8 cellular contexts compared by ENCODE assay signal in the genomic region with DNA sequence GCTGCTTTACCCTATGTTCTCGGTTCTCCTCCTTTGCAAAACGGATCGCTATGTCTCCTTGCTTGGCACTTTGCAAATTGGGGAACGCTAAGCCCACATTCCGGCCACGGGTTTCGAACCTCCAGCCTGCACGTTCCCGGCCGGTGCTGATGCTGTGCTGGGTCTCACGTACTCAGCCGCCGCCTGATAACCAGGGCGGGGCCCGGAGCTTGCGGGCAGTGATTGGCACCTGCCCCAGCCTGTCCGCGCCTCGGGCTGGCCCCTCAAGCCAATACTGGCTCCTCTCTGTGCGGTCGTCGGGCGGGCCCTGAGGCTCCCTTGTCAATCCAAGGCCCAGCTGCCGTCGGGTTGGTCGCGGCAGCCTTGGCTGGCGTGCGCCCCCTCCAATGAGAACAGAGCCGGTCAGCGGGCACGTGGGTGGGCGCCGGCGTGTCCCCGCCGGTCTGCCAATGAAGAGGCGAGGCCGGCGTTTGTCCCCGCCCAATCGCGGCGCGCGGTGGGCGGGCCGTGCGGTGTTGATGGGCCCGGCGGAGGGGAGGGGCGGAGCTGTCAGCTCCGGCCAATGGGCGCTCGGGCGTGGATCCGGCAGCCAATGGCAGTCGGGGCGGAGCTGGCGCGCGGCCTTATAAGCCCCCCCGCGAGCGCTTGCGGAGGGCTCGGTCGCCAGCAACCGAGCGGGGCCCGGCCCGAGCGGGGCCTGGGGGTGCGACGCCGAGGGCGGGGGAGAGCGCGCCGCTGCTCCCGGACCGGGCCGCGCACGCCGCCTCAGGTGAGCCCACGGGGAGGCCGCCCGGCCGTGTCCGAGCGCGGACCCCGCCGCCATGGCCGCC.
A peak's percentile ranks its signal among the peaks of the same experiment; 100 is the strongest.
DNase-seq lines count a peak whose midpoint lies in the region; ATAC-seq, FAIRE-seq and TF ChIP-seq lines count a peak whose summit lies in the region.

A gene (plus strand): TSS at position 652 of the 830 bp plus-strand sequence. CDS start 63,778 bp downstream, outside the sequence.

- H3K36me3 Mint-ChIP-seq in nephron progenitor cell (ENCODE audit: low read depth) = peaks cover 23% of the 10 kb centered on the region

- peak within 1 kb of the TSS; percentile 99 for H3K4me3 Mint-ChIP-seq in nephron progenitor cell
- peak within 1 kb of the TSS; percentile 88 to 97 for H3K4me3 Mint-ChIP-seq in stimulated activated naive CD8-positive, alpha-beta T cell treated with anti-CD3 and anti-CD28 coated beads, Interleukin-15, amount 100 ng/mL, for 72 hours

- DNase-seq in EL (peak; percentile 99), H54 (ENCODE audit: insufficient read length, low spot score) (peak; percentile 97), fibroblast of pulmonary artery (ENCODE audit: low read depth) (peak; percentile 100), nephron progenitor cell (peak; percentile 98)
- peak; percentile 99 for DNase-seq in activated T-helper 9 cell treated with anti-CD3 and anti-CD28 coated beads, Interleukin-2, amount 50 U/mL, for 16 hours (ENCODE audit: low read depth)
- peak; percentile 100 for DNase-seq in stimulated activated naive CD8-positive, alpha-beta T cell treated with anti-CD3 and anti-CD28 coated beads, Interleukin-15, amount 100 ng/mL, for 72 hours

- 0 out of 2 replicates have a peak, but pooled peaks cover 2% of the 10 kb centered on the region for H3F3A ChIP-seq in Loucy (ENCODE audit: low read depth)

- no peaks in the 10 kb centered on the region for H3K27me3 Mint-ChIP-seq in nephron progenitor cell (ENCODE audit: low read depth, poor library complexity)
- H3K27me3 Mint-ChIP-seq in stimulated activated naive CD8-positive, alpha-beta T cell treated with anti-CD3 and anti-CD28 coated beads, Interleukin-15, amount 100 ng/mL, for 72 hours = no peaks in the 10 kb centered on the region

- TF ChIP-seq CTCF in Loucy (conservative IDR thresholded peaks at IDR 0.05; ENCODE audit: low read length) (no peak), fibroblast of pulmonary artery (IDR thresholded peaks at IDR 0.05; ENCODE audit: low read length, missing control alignments) (no peak), nephron progenitor cell (IDR thresholded peaks at IDR 0.05) (no peak)

- H3K4me1 Mint-ChIP-seq in nephron progenitor cell = peaks cover 66% of the 10 kb centered on the region
- H3K4me1 Mint-ChIP-seq in stimulated activated naive CD8-positive, alpha-beta T cell treated with anti-CD3 and anti-CD28 coated beads, Interleukin-15, amount 100 ng/mL, for 72 hours = peaks cover 48% of the 10 kb centered on the region

- H3K4me1 ChIP-seq in Loucy (ENCODE audit: insufficient read depth, low read length, poor library complexity, severe bottlenecking) = peaks cover 30% of the 10 kb centered on the region

- no peaks in the 10 kb centered on the region for H3K9me2 ChIP-seq in Loucy (replicated peaks; ENCODE audit: low read depth, low read length)

- H3K27ac Mint-ChIP-seq in nephron progenitor cell = peak within 1 kb of the TSS; percentile 98
- peak within 1 kb of the TSS; percentile 93 to 97 for H3K27ac Mint-ChIP-seq in stimulated activated naive CD8-positive, alpha-beta T cell treated with anti-CD3 and anti-CD28 coated beads, Interleukin-15, amount 100 ng/mL, for 72 hours

- H3K4me2 ChIP-seq in Loucy (ENCODE audit: low read depth, low read length, poor library complexity, severe bottlenecking) = peak within 1 kb of the TSS; percentile 99

- peak within 1 kb of the TSS; percentile 88 for H3K4me3 ChIP-seq in Loucy (ENCODE audit: low read length, poor library complexity, severe bottlenecking)
- peak within 1 kb of the TSS; percentile 78 for H3K4me3 ChIP-seq in fibroblast of pulmonary artery (replicated peaks; ENCODE audit: low read depth, low read length)

- peak; percentile 97 for ATAC-seq in stimulated activated naive CD8-positive, alpha-beta T cell treated with anti-CD3 and anti-CD28 coated beads, Interleukin-15, amount 100 ng/mL, for 72 hours

- H4K20me1 ChIP-seq in Loucy (ENCODE audit: insufficient read depth, low read length, poor library complexity, severe bottlenecking) = peaks cover 41% of the 10 kb centered on the region

- FAIRE-seq in H54 (lab: Jason Lieb, UNC) = no peak

- H2AFZ ChIP-seq in Loucy (ENCODE audit: low read length) = peak within 1 kb of the TSS; percentile 87

- H3K79me2 ChIP-seq in Loucy (ENCODE audit: insufficient read depth, low read length) = peaks cover 44% of the 10 kb centered on the region

- no peaks in the 10 kb centered on the region for H3K36me3 ChIP-seq in Loucy (ENCODE audit: insufficient read depth, low read length)

- TF ChIP-seq POLR2A in H54 (IDR thresholded peaks at IDR 0.05; ENCODE audit: low read depth, low read length) = peak; percentile 95
- peak; percentile 86 for TF ChIP-seq POLR2A in Raji (IDR thresholded peaks at IDR 0.05; ENCODE audit: insufficient read depth, low read depth, low read length)

- H3K9me3 Mint-ChIP-seq in nephron progenitor cell = no peaks in the 10 kb centered on the region
- H3K9me3 Mint-ChIP-seq in stimulated activated naive CD8-positive, alpha-beta T cell treated with anti-CD3 and anti-CD28 coated beads, Interleukin-15, amount 100 ng/mL, for 72 hours = no peaks in the 10 kb centered on the region

- no peaks in the 10 kb centered on the region for H3K9me3 ChIP-seq in Loucy (ENCODE audit: insufficient read depth, low read depth, low read length)

- H3K27me3 ChIP-seq in Loucy (ENCODE audit: insufficient read depth, low read length, poor library complexity, severe bottlenecking) = no peaks in the 10 kb centered on the region

- peak within 1 kb of the TSS; percentile 90 for H3K9ac ChIP-seq in Loucy (ENCODE audit: low read depth, low read length, poor library complexity, severe bottlenecking)

Comparison
In these comparisons a context has a peak if more than half of its experiments do, and no peak if none do; other contexts are left out.
1. Peak in every context shown above with its lines: DNase-seq, ATAC-seq and H3K4me3 ChIP-seq.